In genomic region chr3:111610189-111610588, GRCh38 we compare ENCODE assay signal across 9 cellular contexts. TPM values are rescaled to one million over a fixed set of nuclear protein-coding genes. Genes with fewer than 3 reads are reported as not detected.
DNase-seq lines count a peak whose midpoint lies in the region; ATAC-seq and TF ChIP-seq lines count a peak whose summit lies in the region.
"Had no signal": no experiment of that assay in that cellular context is flagged by ENCODE, and none has a peak within 500 bp of the region (broad histone marks: within the 10 kb centered on the region; RNA-seq: fewer than 3 reads in every experiment).

No MANE protein-coding gene starts in this region.

- TF ChIP-seq CTCF in GM10266 (IDR thresholded peaks at IDR 0.05; ENCODE audit: control insufficient read depth, insufficient read depth, low read depth, missing control alignments): no peak

- H3K36me3 Mint-ChIP-seq in activated naive CD8-positive, alpha-beta T cell treated with anti-CD3 and anti-CD28 coated beads, Interleukin-2, amount 50 U/mL, for 24 hours (ENCODE audit: low read depth): peaks cover 68% of the 10 kb centered on the region

- H3K27me3 Mint-ChIP-seq in activated naive CD8-positive, alpha-beta T cell treated with anti-CD3 and anti-CD28 coated beads, Interleukin-2, amount 50 U/mL, for 24 hours: no peaks in the 10 kb centered on the region

- ATAC-seq in GM19468 (IDR thresholded peaks at IDR 0.05; ENCODE audit: extremely low read depth, unreplicated experiment) (peak; percentile 98), HG03439 (IDR thresholded peaks at IDR 0.05; ENCODE audit: unreplicated experiment) (peak; percentile 91), Right ventricle myocardium superior (ENCODE audit: poor library complexity) (no peak), left colon (no peak)
- peak; percentile 37 for ATAC-seq in activated naive CD8-positive, alpha-beta T cell treated with anti-CD3 and anti-CD28 coated beads, Interleukin-2, amount 50 U/mL, for 24 hours

- H3K9me3 Mint-ChIP-seq in activated naive CD8-positive, alpha-beta T cell treated with anti-CD3 and anti-CD28 coated beads, Interleukin-2, amount 50 U/mL, for 24 hours: peaks cover 4% of the 10 kb centered on the region

- H3K4me3 Mint-ChIP-seq in activated naive CD8-positive, alpha-beta T cell treated with anti-CD3 and anti-CD28 coated beads, Interleukin-2, amount 50 U/mL, for 24 hours: peak overlapping the region; percentile 79

- DNase-seq in GM10266 (ENCODE audit: extremely low spot score) (peak; percentile 17), epidermal melanocyte (ENCODE audit: insufficient read length, low spot score) (no peak), Right ventricle myocardium superior (no peak), left colon (no peak), NCI-H2227 (lab: John Stamatoyannopoulos, UW; ENCODE audit: unreplicated experiment) (no peak)
- DNase-seq in activated naive CD8-positive, alpha-beta T cell treated with anti-CD3 and anti-CD28 coated beads, Interleukin-2, amount 50 U/mL, for 24 hours: no peak
- DNase-seq: T1000 had no signal

- H3K4me1 Mint-ChIP-seq in activated naive CD8-positive, alpha-beta T cell treated with anti-CD3 and anti-CD28 coated beads, Interleukin-2, amount 50 U/mL, for 24 hours: peaks cover 100% of the 10 kb centered on the region

- intact Hi-C loops in Right ventricle myocardium superior (cut with DNase I): no loop called here
- intact Hi-C loops in left colon (cut with DNase I, micrococcal nuclease): no loop called here

- peak overlapping the region; percentile 93 for H3K27ac Mint-ChIP-seq in activated naive CD8-positive, alpha-beta T cell treated with anti-CD3 and anti-CD28 coated beads, Interleukin-2, amount 50 U/mL, for 24 hours

RNA-seq across cellular contexts. Expression of gene ZBED2, which starts 15.0 kb away (rescaled TPM):
- not detected for total RNA-seq in Right ventricle myocardium superior
- total RNA-seq in left colon: not detected

Comparison
In these comparisons a context has a peak if more than half of its experiments do, and no peak if none do; other contexts are left out.
1. ATAC-seq: peak in GM19468 (single experiment), HG03439 (single experiment) and activated naive CD8-positive, alpha-beta T cell treated with anti-CD3 and anti-CD28 coated beads, Interleukin-2, amount 50 U/mL, for 24 hours (single experiment); none in Right ventricle myocardium superior (single experiment) and left colon (single experiment).